15 cellular contexts compared by ENCODE assay signal in the genomic region with DNA sequence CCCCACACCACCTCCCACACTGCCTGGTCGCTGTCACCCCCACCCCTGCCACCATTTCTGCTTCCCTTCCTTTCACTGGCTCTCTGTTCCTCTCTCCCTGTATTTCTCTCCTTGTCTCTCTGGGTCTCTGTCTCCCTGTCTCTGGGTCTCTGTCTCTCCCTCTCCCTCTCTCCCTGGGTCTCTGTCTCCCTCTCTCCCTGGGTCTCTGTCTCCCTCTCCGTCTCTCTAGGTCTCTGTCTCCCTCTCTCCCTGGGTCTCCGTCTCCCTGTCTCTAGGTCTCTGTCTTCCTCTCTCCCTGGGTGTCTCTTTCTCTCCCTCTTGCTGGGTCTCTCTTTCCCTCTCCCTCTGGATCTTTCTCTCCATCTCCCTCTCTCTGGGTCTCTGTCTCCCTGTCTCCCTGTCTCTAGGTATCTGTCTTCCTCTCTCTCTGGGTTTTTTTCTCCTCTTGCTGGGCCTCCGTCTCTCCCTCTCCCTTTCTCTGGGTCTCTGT. TPM values are rescaled to one million over a fixed set of nuclear protein-coding genes. Genes with fewer than 3 reads are reported as not detected.
A peak's percentile ranks its signal among the peaks of the same experiment; 100 is the strongest.
DNase-seq lines count a peak whose midpoint lies in the region; ATAC-seq and TF ChIP-seq lines count a peak whose summit lies in the region.
"Had no signal": no experiment of that assay in that cellular context is flagged by ENCODE, and none has a peak within 500 bp of the region (broad histone marks: within the 10 kb centered on the region; RNA-seq: fewer than 3 reads in every experiment).

No MANE protein-coding gene starts in this region.

- H2AFZ ChIP-seq in IMR-90 (replicated peaks; ENCODE audit: low read length, poor library complexity) = no peak overlapping the region

- H2AK5ac ChIP-seq in IMR-90 (ENCODE audit: low read depth, low read length) = peak overlapping the region; percentile 94

- H3K56ac ChIP-seq in IMR-90 (ENCODE audit: extremely low read depth, insufficient read depth, low read length) = no peak overlapping the region

- TF ChIP-seq POLR2A in IMR-90 (IDR thresholded peaks at IDR 0.05; ENCODE audit: low read depth, low read length) = no peak

- H2BK20ac ChIP-seq in IMR-90 (ENCODE audit: low read depth, low read length) = peak overlapping the region; percentile 72; the same call in 1 of the 2 replicates

- TF ChIP-seq CTCF in IMR-90 (conservative IDR thresholded peaks at IDR 0.05; ENCODE audit: low read depth, low read length) = no peak
- TF ChIP-seq CTCF in brain microvascular endothelial cell (IDR thresholded peaks at IDR 0.05; ENCODE audit: low read depth, low read length, missing control alignments) = no peak

- peak overlapping the region; percentile 24 for H2BK5ac ChIP-seq in IMR-90 (ENCODE audit: low read depth, low read length, poor library complexity, severe bottlenecking)

- no TSS peak for BruUV-seq in IMR-90 (replicated peaks; lab: Mats Ljungman, UMichigan)

- peaks cover 24% of the 10 kb centered on the region for H3K9me1 ChIP-seq in IMR-90 (ENCODE audit: insufficient read depth, low read length)

- no peak overlapping the region for H3K4me2 ChIP-seq in IMR-90 (ENCODE audit: low read depth, low read length)

- peaks cover 5% of the 10 kb centered on the region for H4K20me1 ChIP-seq in IMR-90 (ENCODE audit: insufficient read depth, low read length)

- no peak overlapping the region for H3K18ac ChIP-seq in IMR-90 (ENCODE audit: low read depth, low read length)

- H3K23ac ChIP-seq in IMR-90 (ENCODE audit: low read depth, low read length) = peak overlapping the region; percentile 66; the same call in 1 of the 2 replicates

- intact Hi-C loops in IMR-90 (cut with micrococcal nuclease) = no loop called here

- POLR2A ChIA-PET in IMR-90 (lab: Charles Lee; ENCODE audit: unreplicated experiment) = no interaction called here

- peak overlapping the region; percentile 90 for H3K4ac ChIP-seq in IMR-90 (ENCODE audit: low read depth, low read length)

- dilution Hi-C loops in IMR-90 (cut with HindIII; ENCODE audit: low sequenced_read_pairs, unreplicated experiment) = no loop called here

- H3K27me3 ChIP-seq in IMR-90 (ENCODE audit: control insufficient read depth, insufficient read depth, low read length) (no peaks in the 10 kb centered on the region), brain microvascular endothelial cell (replicated peaks) (no peaks in the 10 kb centered on the region), muscle layer of duodenum (ENCODE audit: low read depth, low read length) (no peaks in the 10 kb centered on the region)

- no peak overlapping the region for H4K5ac ChIP-seq in IMR-90 (ENCODE audit: low read depth, low read length)

- peak overlapping the region; percentile 48 to 61; a peak in 2 of 4 replicates for H4K8ac ChIP-seq in IMR-90 (ENCODE audit: low read depth in 2 of 2, low read length in 2 of 2)

- TF ChIP-seq RAD21 in IMR-90 (IDR thresholded peaks at IDR 0.05; ENCODE audit: low read length) = no peak

- peak overlapping the region; percentile 56 for H2BK120ac ChIP-seq in IMR-90 (ENCODE audit: low read depth, low read length)

- peak overlapping the region; percentile 85 for H4K91ac ChIP-seq in IMR-90 (ENCODE audit: insufficient read depth, low read depth, low read length)

- H3K9me3 ChIP-seq in IMR-90 (ENCODE audit: control insufficient read depth, insufficient read depth, low read length) (no peaks in the 10 kb centered on the region), muscle layer of duodenum (ENCODE audit: control insufficient read depth in 1 of 2, low read length in 2 of 2) (no peaks in the 10 kb centered on the region)

- H3K4me1 ChIP-seq in IMR-90 (ENCODE audit: control insufficient read depth, insufficient read depth, low read length) = peaks cover 40% of the 10 kb centered on the region
- H3K4me1 ChIP-seq in muscle layer of duodenum (ENCODE audit: control insufficient read depth in 1 of 2, insufficient read depth in 2 of 2, low read length in 2 of 2) = peaks cover 4 to 32% of the 10 kb centered on the region in 2 donors

- peak overlapping the region; percentile 25 for H2BK15ac ChIP-seq in IMR-90 (ENCODE audit: low read depth, low read length)

- H3K4me3 ChIP-seq in IMR-90 (ENCODE audit: insufficient read depth, low read depth, low read length) (no peak overlapping the region), brain microvascular endothelial cell (ENCODE audit: low read depth, low read length) (no peak overlapping the region), muscle layer of duodenum (ENCODE audit: low read depth in 1 of 2, low read length in 2 of 2) (no peak overlapping the region)

- no peaks in the 10 kb centered on the region for H3K36me3 ChIP-seq in IMR-90 (ENCODE audit: control insufficient read depth, insufficient read depth, low read length)
- H3K36me3 ChIP-seq in brain microvascular endothelial cell (replicated peaks) = no peaks in the 10 kb centered on the region
- peaks cover 0 to 3% of the 10 kb centered on the region in 2 donors for H3K36me3 ChIP-seq in muscle layer of duodenum (ENCODE audit: control insufficient read depth in 1 of 2, insufficient read depth in 2 of 2, low read length in 2 of 2)

- H3K9ac ChIP-seq in IMR-90 (ENCODE audit: low read depth, low read length) = no peak overlapping the region

- H3K14ac ChIP-seq in IMR-90 (replicated peaks; ENCODE audit: low read depth, low read length) = 0 out of 2 replicates have a peak overlapping the region, but pooled peaks have one; percentile 37

- CTCF ChIA-PET in IMR-90 (lab: Yijun Ruan, JAX) = no interaction called here

- 72% methylated on average over 2 of the region's 4 CpGs; no CpG with 5 or more reads in 1 of the 2 experiments for WGBS in IMR-90 (ENCODE audit: extremely low coverage in 2 of 2, insufficient read length in 1 of 2), 2 experiments

- DNase-seq in IMR-90 (no peak), brain microvascular endothelial cell (no peak), DMS53 (lab: John Stamatoyannopoulos, UW) (no peak)
- no peak for DNase-seq in activated effector memory CD4-positive, alpha-beta T cell treated with Interleukin-2 at 50 U/mL for 16 hours
- DNase-seq: activated CD4-positive, alpha-beta T cell treated with anti-CD3 and anti-CD28 coated beads, Interleukin-2, amount 50 U/mL, for 48 hours; activated gamma-delta T cell treated with Interleukin-2 at 50 U/mL for 16 hours; CD8-positive, alpha-beta memory T cell; HCEC 1CT; stimulated activated CD4-positive, alpha-beta T cell treated with anti-CD3 and anti-CD28 coated beads, Interleukin-4, amount 100 ng/mL, for 1 hour; stimulated activated naive CD4-positive, alpha-beta T cell treated with Interleukin-2 at 50 U/mL for 16 hours had no signal

- H2AK9ac ChIP-seq in IMR-90 (replicated peaks; ENCODE audit: low read depth, low read length, poor library complexity) = no peak overlapping the region

- no peak for ATAC-seq in IMR-90 (ENCODE audit: low read depth)
- ATAC-seq in HG02678 (IDR thresholded peaks at IDR 0.05; ENCODE audit: unreplicated experiment) = no peak

- in situ Hi-C loops in IMR-90 (cut with MboI; ENCODE audit: low sequenced_read_pairs) (no loop called here), brain microvascular endothelial cell (cut with HindIII; ENCODE audit: low pct_ligation_motif_present, low sequenced_read_pairs) (no loop called here)

- H3K27ac ChIP-seq in IMR-90 (ENCODE audit: insufficient read depth, low read length) (peak overlapping the region; percentile 25; the same call in 1 of the 2 replicates), brain microvascular endothelial cell (peak overlapping the region; percentile 34), muscle layer of duodenum (ENCODE audit: low read length) (peak overlapping the region; percentile 67), temporal lobe (ENCODE audit: low read depth, low read length) (peak overlapping the region; percentile 76)

- H3K79me1 ChIP-seq in IMR-90 (ENCODE audit: low read depth in 1 of 2, low read length in 2 of 2) = peaks cover 26 to 60% of the 10 kb centered on the region in 2 experiments

TF ChIP-seq in IMR-90, 13 proteins besides CTCF, POLR2A, EP300 and RAD21 (continues in another document):
- TF ChIP-seq CHD1 (IDR thresholded peaks at IDR 0.05; ENCODE audit: low read depth, low read length) (no peak), CEBPB (IDR thresholded peaks at IDR 0.05; ENCODE audit: low read depth, low read length) (no peak), RCOR1 (IDR thresholded peaks at IDR 0.05; ENCODE audit: insufficient replicate concordance, low read length) (no peak), MAZ (IDR thresholded peaks at IDR 0.05; ENCODE audit: borderline replicate concordance, low read depth, low read length) (no peak), ELK1 (IDR thresholded peaks at IDR 0.05; ENCODE audit: borderline replicate concordance, low read depth, low read length) (no peak), BHLHE40 (IDR thresholded peaks at IDR 0.05; ENCODE audit: low read depth, low read length) (no peak), NFE2L2 (IDR thresholded peaks at IDR 0.05; ENCODE audit: low read depth, low read length) (no peak)

RNA-seq across cellular contexts. Expression of gene KLHL26, which starts 21.6 kb away (rescaled TPM):
- total RNA-seq in IMR-90 (2012; rRNA removed) (0.28 and 2.2 TPM in 2 replicates), temporal lobe (8.6 TPM)
- polyA plus RNA-seq in IMR-90 (2012; rRNA removed) = 4.7 and 5.8 TPM in 2 replicates
- 1.9 and 3.3 TPM in 2 replicates for polyA plus RNA-seq in IMR-90 (2012; cell fraction: cytosol; rRNA removed)
- polyA plus RNA-seq in IMR-90 (2012; cell fraction: nucleus; rRNA removed; ENCODE audit: low replicate concordance) = 2.6 and 6.8 TPM in 2 replicates

RNA-seq across cellular contexts. Expression of gene CRTC1, which starts 25.1 kb away (rescaled TPM):
- total RNA-seq in IMR-90 (2012; rRNA removed) (0.18 and 0.28 TPM in 2 replicates), temporal lobe (13.3 TPM)
- polyA plus RNA-seq in IMR-90 (2012; rRNA removed) = 5.7 and 6.5 TPM in 2 replicates
- 3.1 and 6.8 TPM in 2 replicates for polyA plus RNA-seq in IMR-90 (2012; cell fraction: cytosol; rRNA removed)
- 28.3 and 53.7 TPM in 2 replicates for polyA plus RNA-seq in IMR-90 (2012; cell fraction: nucleus; rRNA removed; ENCODE audit: low replicate concordance)

RNA-seq across cellular contexts. Expression of gene TMEM59L, which starts 45.7 kb away (rescaled TPM):
- total RNA-seq in IMR-90 (2012; rRNA removed) = under 0.01 and 0.28 TPM in 2 replicates
- polyA plus RNA-seq in IMR-90 (2012; rRNA removed) = 5.9 and 6.1 TPM in 2 replicates
- polyA plus RNA-seq in IMR-90 (2012; cell fraction: cytosol; rRNA removed) = 5.6 and 9.7 TPM in 2 replicates
- polyA plus RNA-seq in IMR-90 (2012; cell fraction: nucleus; rRNA removed; ENCODE audit: low replicate concordance) = 21.2 and 55.5 TPM in 2 replicates
- 42.0 TPM for total RNA-seq in temporal lobe
- total RNA-seq: CD8-positive, alpha-beta memory T cell; left lobe of liver had no signal
- polyA plus RNA-seq: CD8-positive, alpha-beta memory T cell had no signal

RNA-seq across cellular contexts. Expression of gene CRLF1, which starts 51.8 kb away (rescaled TPM):
- total RNA-seq in IMR-90 (2012; rRNA removed) (0.18 and 0.28 TPM in 2 replicates), temporal lobe (3.9 TPM)
- polyA plus RNA-seq in IMR-90 (2012; rRNA removed) = 3.0 and 3.1 TPM in 2 replicates
- 3.2 TPM in 2 replicates for polyA plus RNA-seq in IMR-90 (2012; cell fraction: cytosol; rRNA removed)
- 0.38 and 2.1 TPM in 2 replicates for polyA plus RNA-seq in IMR-90 (2012; cell fraction: nucleus; rRNA removed; ENCODE audit: low replicate concordance)
- total RNA-seq: CD8-positive, alpha-beta memory T cell; dermis blood vessel endothelial cell had no signal
- polyA plus RNA-seq: CD8-positive, alpha-beta memory T cell had no signal

Comparison
In these comparisons a context has a peak if more than half of its experiments do, and no peak if none do; other contexts are left out.
1. H3K27ac ChIP-seq: peak in every context shown above with its lines; median percentile 76 in temporal lobe; 67 in muscle layer of duodenum; 34 in brain microvascular endothelial cell; 25 in IMR-90.
2. RNA of gene CRTC1, which starts 25.1 kb away (total RNA-seq): 13.3 TPM in temporal lobe (single experiment); 0.18 to 0.28 TPM in IMR-90; every median in the first group is over 10 times any median in the second.
3. RNA of gene TMEM59L, which starts 45.7 kb away (total RNA-seq): 42.0 TPM in temporal lobe (single experiment); under 0.01 to 0.28 TPM in IMR-90; every median in the first group is over 10 times any median in the second.